Comparison of ENCODE assay signal across 8 cellular contexts in the genomic region with DNA sequence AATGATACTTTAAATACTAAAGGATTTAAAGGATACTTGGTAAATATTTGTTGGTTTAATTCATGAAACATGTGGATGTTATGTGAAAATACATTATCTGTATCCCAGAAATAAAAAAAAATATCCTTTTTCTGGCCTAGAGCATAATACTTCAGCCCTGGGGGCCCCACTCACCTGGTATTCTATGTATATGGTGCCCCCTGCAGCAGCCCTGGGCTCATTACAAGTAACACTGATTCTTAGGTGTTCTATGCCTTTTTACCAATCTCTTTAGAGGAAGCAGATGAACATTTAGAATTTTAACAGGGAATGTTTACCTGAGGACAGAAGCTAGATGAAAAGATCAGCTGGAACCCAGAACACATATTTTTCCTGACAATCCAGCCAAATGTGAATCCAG. TPM values are rescaled to one million over a fixed set of nuclear protein-coding genes. Genes with fewer than 3 reads are reported as not detected.
DNase-seq lines count a peak whose midpoint lies in the region; ATAC-seq and TF ChIP-seq lines count a peak whose summit lies in the region.
"Not testable (repeated sequence)": the region's sequence is repeated elsewhere in the genome, so short reads cannot be mapped to it uniquely, and the experiment has no call there.

No MANE protein-coding gene starts in this region.

- ATAC-seq in CD4-positive, alpha-beta T cell (ENCODE audit: poor library complexity): not testable (repeated sequence)
- peak; percentile 40 for ATAC-seq in GM18907 (IDR thresholded peaks at IDR 0.05; ENCODE audit: unreplicated experiment)

- not testable (repeated sequence) for H3K9me3 Mint-ChIP-seq in CD4-positive, alpha-beta T cell; activated CD4-positive, alpha-beta T cell treated with anti-CD3 and anti-CD28 coated beads, Interleukin-2, amount 10 ng/mL, durations not matched to agents 7 days and 5 days

- not testable (repeated sequence) for H3K27me3 ChIP-seq in CD4-positive, alpha-beta T cell (ENCODE audit: control insufficient read depth, insufficient read depth, low read length); NT2/D1 (ENCODE audit: insufficient read depth, insufficient read length)

- not testable (repeated sequence) for H3K27ac ChIP-seq in CD4-positive, alpha-beta T cell (ENCODE audit: low read depth, low read length)

- not testable (repeated sequence) for H3K36me3 ChIP-seq in NT2/D1 (ENCODE audit: insufficient read depth, insufficient read length, low read length)

- H3K4me3 Mint-ChIP-seq in CD4-positive, alpha-beta T cell; activated CD4-positive, alpha-beta T cell treated with anti-CD3 and anti-CD28 coated beads, Interleukin-2, amount 10 ng/mL, durations not matched to agents 7 days and 5 days: not testable (repeated sequence)

- not testable (repeated sequence) for TF ChIP-seq EP300 in Ishikawa (IDR thresholded peaks at IDR 0.05; ENCODE audit: borderline replicate concordance)

- not testable (repeated sequence) for H3K4me1 Mint-ChIP-seq in CD4-positive, alpha-beta T cell (ENCODE audit: low read depth); activated CD4-positive, alpha-beta T cell treated with anti-CD3 and anti-CD28 coated beads, Interleukin-2, amount 10 ng/mL, durations not matched to agents 7 days and 5 days

- peak; percentile 65 for TF ChIP-seq RAD21 in Ishikawa (IDR thresholded peaks at IDR 0.05; ENCODE audit: low read depth)

- not testable (repeated sequence) for H3K9ac ChIP-seq in NT2/D1 (ENCODE audit: insufficient read length, low read depth)

- CTCF ChIA-PET in CD4-positive, alpha-beta T cell (lab: Charles Lee); activated CD4-positive, alpha-beta T cell treated with anti-CD3 and anti-CD28 coated beads, Interleukin-2, amount 10 ng/mL, durations not matched to agents 7 days and 5 days (lab: Charles Lee): not testable (repeated sequence)

- H3K27ac Mint-ChIP-seq in CD4-positive, alpha-beta T cell; activated CD4-positive, alpha-beta T cell treated with anti-CD3 and anti-CD28 coated beads, Interleukin-2, amount 10 ng/mL, durations not matched to agents 7 days and 5 days: not testable (repeated sequence)

- peak; percentile 22 for TF ChIP-seq CTCF in CD4-positive, alpha-beta T cell (IDR thresholded peaks at IDR 0.05)
- TF ChIP-seq CTCF in choroid plexus epithelial cell (conservative IDR thresholded peaks at IDR 0.05; ENCODE audit: low read depth, low read length): peak; percentile 63

- H3K4me3 ChIP-seq in NT2/D1 (ENCODE audit: insufficient read length, low read depth); choroid plexus epithelial cell (ENCODE audit: low read depth, low read length): not testable (repeated sequence)

- not testable (repeated sequence) for H3K36me3 Mint-ChIP-seq in CD4-positive, alpha-beta T cell (ENCODE audit: low read depth); activated CD4-positive, alpha-beta T cell treated with anti-CD3 and anti-CD28 coated beads, Interleukin-2, amount 10 ng/mL, durations not matched to agents 7 days and 5 days (ENCODE audit: low read depth)

- H3K27me3 Mint-ChIP-seq in CD4-positive, alpha-beta T cell: peaks cover 20% of the 10 kb centered on the region
- not testable (repeated sequence) for H3K27me3 Mint-ChIP-seq in activated CD4-positive, alpha-beta T cell treated with anti-CD3 and anti-CD28 coated beads, Interleukin-2, amount 10 ng/mL, durations not matched to agents 7 days and 5 days

- H3K9me3 ChIP-seq in CD4-positive, alpha-beta T cell (ENCODE audit: control insufficient read depth, low read length); NT2/D1 (ENCODE audit: insufficient read depth, low read length): not testable (repeated sequence)

- not testable (repeated sequence) for H3K4me1 ChIP-seq in NT2/D1 (ENCODE audit: insufficient read depth, insufficient read length)

- POLR2A ChIA-PET in CD4-positive, alpha-beta T cell (lab: Charles Lee); activated CD4-positive, alpha-beta T cell treated with anti-CD3 and anti-CD28 coated beads, Interleukin-2, amount 10 ng/mL, durations not matched to agents 7 days and 5 days (lab: Charles Lee): not testable (repeated sequence)

- intact Hi-C loops in CD4-positive, alpha-beta T cell (cut with DNase I, micrococcal nuclease): not testable (repeated sequence)

- peak in 1 of 10 experiments; percentile 5 for DNase-seq in CD4-positive, alpha-beta T cell
- DNase-seq in NT2/D1 (ENCODE audit: low read depth, low spot score) (peak; percentile 3), choroid plexus epithelial cell (ENCODE audit: low read depth) (peak; percentile 41), left kidney (ENCODE audit: low read depth, low spot score) (peak; percentile 36)
- DNase-seq in activated CD4-positive, alpha-beta T cell treated with anti-CD3 and anti-CD28 coated beads, Interleukin-2, amount 10 ng/mL, durations not matched to agents 7 days and 5 days: peak; percentile 12
- peak; percentile 3 for DNase-seq in stimulated activated CD8-positive, alpha-beta memory T cell treated with anti-CD3 and anti-CD28 coated beads, Interleukin-4, amount 100 ng/mL, for 24 hours (ENCODE audit: low read depth)

RNA-seq across cellular contexts. Expression of a gene that starts 4.8 kb away (rescaled TPM):
- total RNA-seq in CD4-positive, alpha-beta T cell: not detected
- not detected for total RNA-seq in activated CD4-positive, alpha-beta T cell treated with anti-CD3 and anti-CD28 coated beads, Interleukin-2, amount 10 ng/mL, durations not matched to agents 7 days and 5 days
